7 cellular contexts compared by ENCODE assay signal in genomic region chrX:119468930-119469635, GRCh38. TPM values are rescaled to one million over a fixed set of nuclear protein-coding genes. Genes with fewer than 3 reads are reported as not detected.
DNase-seq lines count a peak whose midpoint lies in the region; ATAC-seq and TF ChIP-seq lines count a peak whose summit lies in the region.

No MANE protein-coding gene starts in this region.

- ATAC-seq in HG02852 (IDR thresholded peaks at IDR 0.05; ENCODE audit: unreplicated experiment) = peak; percentile 63
- ATAC-seq in gastrocnemius medialis = peak; percentile 82 to 85

- in situ Hi-C loops in GM13977 (cut with MboI; ENCODE audit: low pct_unique_long_range_greater_than_20kb, low sequenced_read_pairs, unreplicated experiment) (no loop called here), gastrocnemius medialis (cut with MboI; ENCODE audit: low sequenced_read_pairs in 4 of 4) (no loop called here)

- peaks cover 8% of the 10 kb centered on the region for H3K36me3 ChIP-seq in iPS DF 6.9 (ENCODE audit: control insufficient read depth, insufficient read depth, low read length)
- H3K36me3 ChIP-seq in gastrocnemius medialis = peaks cover 0 to 16% of the 10 kb centered on the region in 2 donors

- H3K4me3 ChIP-seq in iPS DF 6.9 (ENCODE audit: low read length) (peak overlapping the region; percentile 87), gastrocnemius medialis (peak overlapping the region; percentile 79 to 95 (median 89))

- H3K27ac ChIP-seq in iPS DF 6.9 (ENCODE audit: low read length) (no peak overlapping the region), gastrocnemius medialis (peak overlapping the region; percentile 95 to 99 (median 98))

- DNase-seq in GM13977 (ENCODE audit: low spot score) = peak; percentile 82
- DNase-seq in NCI-H1694 treated with DMSO at 0.1 percent for 48 hours (lab: John Stamatoyannopoulos, UW) = peak; percentile 50
- DNase-seq in T1000 (lab: John Stamatoyannopoulos, UW) = peak; percentile 37
- peak; percentile 92 for DNase-seq in astrocyte of the hippocampus (ENCODE audit: low read depth, low spot score)
- no peak for DNase-seq in iPS DF 6.9 (ENCODE audit: low read depth, low spot score)
- DNase-seq in gastrocnemius medialis = peak; percentile 74 to 86

- WGBS in iPS DF 6.9 (ENCODE audit: insufficient coverage, insufficient read length) = no CpG with 5 or more reads among the region's 60 CpGs

- intact Hi-C loops in gastrocnemius medialis (cut with DNase I; ENCODE audit: low total_unique reads) = loop anchor here (1.0 to 10.0 kb wide), 7 partner anchors 43 to 473 kb away; partner anchors contain the start of genes NDUFA1, NKAP, PGRMC1 and RNF113A

- H3K9me3 ChIP-seq in iPS DF 6.9 (ENCODE audit: control insufficient read depth, insufficient read depth, low read length) = no peaks in the 10 kb centered on the region
- H3K9me3 ChIP-seq in gastrocnemius medialis = no peaks in the 10 kb centered on the region

- H3K27me3 ChIP-seq in iPS DF 6.9 (ENCODE audit: control insufficient read depth, insufficient read depth, low read length) = no peaks in the 10 kb centered on the region
- no peaks in the 10 kb centered on the region for H3K27me3 ChIP-seq in gastrocnemius medialis

- TF ChIP-seq POLR2A in gastrocnemius medialis (IDR thresholded peaks at IDR 0.05) = peak; percentile 54 to 64

- TF ChIP-seq CTCF in GM13977 (IDR thresholded peaks at IDR 0.05; ENCODE audit: extremely low read depth, insufficient read depth, missing control alignments) = peak; percentile 81
- TF ChIP-seq CTCF in gastrocnemius medialis (IDR thresholded peaks at IDR 0.05 in 4 of 5, conservative IDR thresholded peaks at IDR 0.05 in 1 of 5) = peak; percentile 64 to 85 (median 77)

- H3K4me1 ChIP-seq in iPS DF 6.9 (ENCODE audit: control insufficient read depth, insufficient read depth, low read length) (no peaks in the 10 kb centered on the region), gastrocnemius medialis (peaks cover 0 to 6% of the 10 kb centered on the region in 2 donors)

RNA-seq across cellular contexts. Expression of gene SLC25A5, which starts 0.8 kb away (rescaled TPM):
- total RNA-seq in gastrocnemius medialis = 10 to 100 TPM; 38.2 to 65.3 (median 52.2) TPM
